15 cellular contexts compared by ENCODE assay signal in the genomic region with DNA sequence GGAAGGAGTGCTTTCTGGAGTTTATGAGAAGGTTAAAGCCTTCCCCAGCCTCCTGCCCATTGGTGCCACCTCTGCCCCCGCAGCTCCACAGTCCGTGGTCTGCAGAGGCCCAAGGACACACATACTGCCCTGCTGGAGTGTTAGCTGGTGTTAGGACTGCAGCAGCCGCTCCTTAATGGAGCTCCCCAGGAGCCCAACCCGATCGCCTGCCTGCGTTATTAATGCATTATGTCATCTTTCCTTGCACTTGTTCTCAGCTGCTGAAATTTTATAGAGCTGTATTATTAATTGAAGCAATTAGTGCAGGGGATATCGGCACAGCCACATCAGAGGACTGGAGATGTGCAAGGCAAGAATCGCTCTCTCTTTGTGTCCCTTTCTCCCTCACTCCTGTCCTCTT.
DNase-seq lines count a peak whose midpoint lies in the region; TF ChIP-seq lines count a peak whose summit lies in the region.
"Had no signal": no experiment of that assay in that cellular context is flagged by ENCODE, and none has a peak within 500 bp of the region (broad histone marks: within the 10 kb centered on the region; RNA-seq: fewer than 3 reads in every experiment).

No MANE protein-coding gene starts in this region.

- H3K27ac ChIP-seq in ovary: no peak overlapping the region
- no peak overlapping the region for H3K27ac ChIP-seq in colonic mucosa
- H3K27ac ChIP-seq: lower lobe of right lung, suprapubic skin had no signal

- H3K9me3 ChIP-seq in skeletal muscle satellite cell (replicated peaks; ENCODE audit: low read length) (no peaks in the 10 kb centered on the region), ovary (no peaks in the 10 kb centered on the region), colonic mucosa (no peaks in the 10 kb centered on the region)
- H3K9me3 ChIP-seq: lower lobe of right lung, suprapubic skin had no signal

- TF ChIP-seq POLR2A in ovary (IDR thresholded peaks at IDR 0.05): no peak

- TF ChIP-seq CTCF in epithelial cell of esophagus (IDR thresholded peaks at IDR 0.05; ENCODE audit: insufficient read depth, low read depth, low read length, missing control alignments) (no peak), ovary (IDR thresholded peaks at IDR 0.05) (no peak), colonic mucosa (IDR thresholded peaks at IDR 0.05) (no peak)

- H3K4me1 ChIP-seq in skeletal muscle satellite cell (ENCODE audit: control insufficient read depth, insufficient read depth, low read length) (peaks cover 10% of the 10 kb centered on the region), ovary (ENCODE audit: insufficient read depth) (no peaks in the 10 kb centered on the region), colonic mucosa (no peaks in the 10 kb centered on the region)
- H3K4me1 ChIP-seq: lower lobe of right lung, suprapubic skin had no signal

- H3K4me3 ChIP-seq in epithelial cell of esophagus (ENCODE audit: low read length): no peak overlapping the region
- H3K4me3 ChIP-seq in skeletal muscle satellite cell (ENCODE audit: low read length): no peak overlapping the region
- H3K4me3 ChIP-seq in ovary: no peak overlapping the region
- H3K4me3 ChIP-seq in colonic mucosa: no peak overlapping the region
- H3K4me3 ChIP-seq: lower lobe of right lung, suprapubic skin had no signal

- WGBS in ovary, 3 donors: 39 to 62% (median 42%) methylated on average over 8 of the region's 8 CpGs

- peaks cover 4% of the 10 kb centered on the region for H3K27me3 ChIP-seq in skeletal muscle satellite cell (ENCODE audit: control insufficient read depth, insufficient read depth, low read length)
- H3K27me3 ChIP-seq in ovary: no peaks in the 10 kb centered on the region
- H3K27me3 ChIP-seq in colonic mucosa: no peaks in the 10 kb centered on the region
- H3K27me3 ChIP-seq: suprapubic skin had no signal

- DNase-seq in GM03348 (ENCODE audit: low spot score) (peak; percentile 51), NCI-H2227 (lab: John Stamatoyannopoulos, UW; ENCODE audit: unreplicated experiment) (peak; percentile 35), epithelial cell of esophagus (ENCODE audit: low read depth) (peak; percentile 58), NCI-H345 treated with DMSO at 0.1 percent for 48 hours (lab: John Stamatoyannopoulos, UW; ENCODE audit: unreplicated experiment) (no peak), ovary (no peak), colonic mucosa (no peak)
- DNase-seq: activated naive CD8-positive, alpha-beta T cell treated with anti-CD3 and anti-CD28 coated beads, Interleukin-2, amount 10 ng/mL, durations not matched to agents 7 days and 5 days; activated T-cell treated with anti-CD3 and anti-CD28 coated beads, Interleukin-2, amount 50 U/mL, for 4 hours; central memory CD4-positive, alpha-beta T cell; lower lobe of right lung; MM.1S; NCI-H2171; stimulated activated CD4-positive, alpha-beta T cell treated with anti-CD3 and anti-CD28 coated beads, Interleukin-2, amount 100 ng/mL, for 24 hours had no signal

- TF ChIP-seq EP300 in ovary (IDR thresholded peaks at IDR 0.05): no peak

- intact Hi-C loops in ovary (cut with DNase I) (no loop called here), colonic mucosa (cut with DNase I) (no loop called here)

- peak overlapping the region; percentile 52 for H3K4me2 ChIP-seq in skeletal muscle satellite cell (ENCODE audit: low read length)

- H3K36me3 ChIP-seq in skeletal muscle satellite cell (ENCODE audit: insufficient read depth, low read length): no peaks in the 10 kb centered on the region
- no peaks in the 10 kb centered on the region for H3K36me3 ChIP-seq in ovary
- H3K36me3 ChIP-seq in colonic mucosa: no peaks in the 10 kb centered on the region
- H3K36me3 ChIP-seq: lower lobe of right lung, suprapubic skin had no signal

- H3K9ac ChIP-seq in skeletal muscle satellite cell (ENCODE audit: low read depth, low read length) (no peak overlapping the region), colonic mucosa (ENCODE audit: low read depth in 2 of 2, low read length in 2 of 2) (no peak overlapping the region)

Comparison
In these comparisons a context has a peak if more than half of its experiments do, and no peak if none do; other contexts are left out.
1. DNase-seq: peak in GM03348 (single experiment), NCI-H2227 (single experiment) and epithelial cell of esophagus (single experiment); none in NCI-H345 treated with DMSO at 0.1 percent for 48 hours (single experiment), ovary (0 of 5) and colonic mucosa (single experiment).